ENCODE assay signal across 13 cellular contexts in genomic region chr2:134365356-134365755, GRCh38.
DNase-seq lines count a peak whose midpoint lies in the region; ATAC-seq and TF ChIP-seq lines count a peak whose summit lies in the region.
"Had no signal": no experiment of that assay in that cellular context is flagged by ENCODE, and none has a peak within 500 bp of the region (broad histone marks: within the 10 kb centered on the region; RNA-seq: fewer than 3 reads in every experiment).

No MANE protein-coding gene starts in this region.

- no peaks in the 10 kb centered on the region for H3K27me3 Mint-ChIP-seq in T-helper 1 cell treated with Interleukin-12 subunit alpha and Interleukin-12 subunit beta and Interleukin-4 antibody, amounts not matched to agents 30 μg/mL and 1 μg/mL, for 36 hours (ENCODE audit: low read depth)
- no peaks in the 10 kb centered on the region for H3K27me3 Mint-ChIP-seq in chondrocyte (ENCODE audit: low read depth)

- H3K9me3 ChIP-seq in tibial artery = no peaks in the 10 kb centered on the region
- H3K9me3 ChIP-seq: tibial nerve had no signal

- peak overlapping the region; percentile 6 to 24 for H3K27ac ChIP-seq in tibial artery
- H3K27ac ChIP-seq: tibial nerve had no signal

- ATAC-seq in HG03039 (IDR thresholded peaks at IDR 0.05; ENCODE audit: unreplicated experiment) = no peak
- ATAC-seq in GM21723 (IDR thresholded peaks at IDR 0.05; ENCODE audit: unreplicated experiment) = no peak
- ATAC-seq: activated T-cell treated with anti-CD3 and anti-CD28 coated beads, Interleukin-2, amount 50 U/mL, for 72 hours had no signal

- peaks cover 4% of the 10 kb centered on the region for H3K36me3 Mint-ChIP-seq in T-helper 1 cell treated with Interleukin-12 subunit alpha and Interleukin-12 subunit beta and Interleukin-4 antibody, amounts not matched to agents 30 μg/mL and 1 μg/mL, for 36 hours (ENCODE audit: low read depth)
- H3K36me3 Mint-ChIP-seq in chondrocyte (ENCODE audit: low read depth) = no peaks in the 10 kb centered on the region

- DNase-seq in T-helper 1 cell = no peak
- DNase-seq in Kasumi-1 (lab: John Stamatoyannopoulos, UW) = peak; percentile 17 to 27
- no peak for DNase-seq in chondrocyte (ENCODE audit: low spot score)
- no peak for DNase-seq in tibial artery
- no peak for DNase-seq in ureter (ENCODE audit: low spot score)
- DNase-seq: activated T-cell treated with anti-CD3 and anti-CD28 coated beads, Interleukin-2, amount 50 U/mL, for 72 hours; DMS79 treated with DMSO at 0.1 percent for 48 hours; NCI-H1436 treated with DMSO at 0.1 percent for 48 hours; occipital lobe had no signal

- intact Hi-C loops in tibial artery (cut with DNase I; ENCODE audit: low total_unique reads) = no loop called here

- H3K9me3 Mint-ChIP-seq in T-helper 1 cell treated with Interleukin-12 subunit alpha and Interleukin-12 subunit beta and Interleukin-4 antibody, amounts not matched to agents 30 μg/mL and 1 μg/mL, for 36 hours = no peaks in the 10 kb centered on the region
- no peaks in the 10 kb centered on the region for H3K9me3 Mint-ChIP-seq in chondrocyte (ENCODE audit: low read depth)
- H3K9me3 Mint-ChIP-seq: activated T-cell treated with anti-CD3 and anti-CD28 coated beads, Interleukin-2, amount 50 U/mL, for 72 hours had no signal

- H3K4me3 Mint-ChIP-seq in T-helper 1 cell treated with Interleukin-12 subunit alpha and Interleukin-12 subunit beta and Interleukin-4 antibody, amounts not matched to agents 30 μg/mL and 1 μg/mL, for 36 hours = no peak overlapping the region
- no peak overlapping the region for H3K4me3 Mint-ChIP-seq in chondrocyte (ENCODE audit: unreplicated experiment)
- H3K4me3 Mint-ChIP-seq: activated T-cell treated with anti-CD3 and anti-CD28 coated beads, Interleukin-2, amount 50 U/mL, for 72 hours had no signal

- H3K27ac Mint-ChIP-seq in T-helper 1 cell treated with Interleukin-12 subunit alpha and Interleukin-12 subunit beta and Interleukin-4 antibody, amounts not matched to agents 30 μg/mL and 1 μg/mL, for 36 hours = peak overlapping the region; percentile 43
- H3K27ac Mint-ChIP-seq in chondrocyte (ENCODE audit: unreplicated experiment) = no peak overlapping the region
- H3K27ac Mint-ChIP-seq: activated T-cell treated with anti-CD3 and anti-CD28 coated beads, Interleukin-2, amount 50 U/mL, for 72 hours had no signal

- TF ChIP-seq CTCF in chondrocyte (IDR thresholded peaks at IDR 0.05) = peak; percentile 34
- peak in 1 of 2 experiments; percentile 8 for TF ChIP-seq CTCF in tibial artery (IDR thresholded peaks at IDR 0.05)

- H3K4me3 ChIP-seq in tibial artery = no peak overlapping the region
- H3K4me3 ChIP-seq: tibial nerve had no signal

- peaks cover 0 to 15% (median 0%) of the 10 kb centered on the region in 3 donors for H3K36me3 ChIP-seq in tibial artery

- H3K27me3 ChIP-seq in tibial artery = no peaks in the 10 kb centered on the region
- H3K27me3 ChIP-seq: tibial nerve had no signal

- peaks cover 0 to 58% (median 39%) of the 10 kb centered on the region in 4 donors for H3K4me1 ChIP-seq in tibial artery

- peaks cover 10% of the 10 kb centered on the region for H3K4me1 Mint-ChIP-seq in T-helper 1 cell treated with Interleukin-12 subunit alpha and Interleukin-12 subunit beta and Interleukin-4 antibody, amounts not matched to agents 30 μg/mL and 1 μg/mL, for 36 hours (ENCODE audit: low read depth)
- peaks cover 12% of the 10 kb centered on the region for H3K4me1 Mint-ChIP-seq in chondrocyte (ENCODE audit: low read depth)

Comparison
In these comparisons a context has a peak if more than half of its experiments do, and no peak if none do; other contexts are left out.
1. DNase-seq: peak in Kasumi-1 (2 of 2); none in T-helper 1 cell (0 of 5), chondrocyte (single experiment), tibial artery (0 of 2) and ureter (single experiment).